ENCODE assay signal across 3 cellular contexts in the genomic region with DNA sequence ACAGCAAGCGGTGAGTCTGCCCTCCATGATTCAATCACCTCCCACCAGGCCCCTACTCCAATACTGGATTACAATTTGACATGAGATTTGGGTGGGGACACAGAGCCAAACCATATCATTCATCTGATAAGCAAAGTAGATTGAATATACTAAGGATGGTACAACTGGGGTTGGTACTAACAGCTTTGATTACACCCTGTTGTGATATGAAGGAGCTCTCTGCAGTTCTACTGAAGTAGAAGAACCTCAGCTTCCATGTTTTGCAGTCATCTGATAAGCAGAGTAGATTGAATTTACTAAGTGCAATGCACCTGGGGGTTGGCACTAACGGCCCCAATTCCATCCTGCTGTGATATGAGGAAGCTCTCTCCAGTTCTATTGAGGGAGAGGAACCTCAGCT.
"Had no signal": no experiment of that assay in that cellular context is flagged by ENCODE, and none has a peak within 500 bp of the region (broad histone marks: within the 10 kb centered on the region; RNA-seq: fewer than 3 reads in every experiment).

No MANE protein-coding gene starts in this region.

- H3K4me3 ChIP-seq: GM12878 had no signal

- ATAC-seq: GM12878 had no signal

- DNase-seq: GDM1, GF-D8 had no signal
